Comparison of ENCODE assay signal across 13 cellular contexts in the genomic region with DNA sequence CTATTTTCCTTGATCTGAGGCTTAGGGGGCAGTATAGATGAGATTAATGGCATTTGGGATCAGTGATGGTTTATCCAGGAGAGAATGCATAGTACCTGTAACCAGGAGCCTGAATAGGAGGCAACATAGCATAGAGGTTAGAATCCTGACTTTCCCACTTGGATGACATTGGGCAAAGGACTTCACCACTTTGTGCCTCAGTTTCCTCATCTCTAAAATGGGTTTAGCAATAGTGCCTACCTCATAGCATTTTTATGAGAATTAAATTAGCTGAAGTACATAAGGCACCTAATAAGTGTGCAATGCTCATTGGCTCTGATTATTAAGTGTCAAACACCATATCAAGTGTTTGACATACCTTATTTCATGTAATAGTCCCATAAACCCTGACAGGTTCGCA. TPM values are rescaled to one million over a fixed set of nuclear protein-coding genes. Genes with fewer than 3 reads are reported as not detected.
DNase-seq lines count a peak whose midpoint lies in the region; ATAC-seq and TF ChIP-seq lines count a peak whose summit lies in the region.
"Had no signal": no experiment of that assay in that cellular context is flagged by ENCODE, and none has a peak within 500 bp of the region (broad histone marks: within the 10 kb centered on the region; RNA-seq: fewer than 3 reads in every experiment).

No MANE protein-coding gene starts in this region.

- TF ChIP-seq CTCF in heart right ventricle (IDR thresholded peaks at IDR 0.05) (no peak), natural killer cell (IDR thresholded peaks at IDR 0.05) (no peak), transverse colon (IDR thresholded peaks at IDR 0.05) (no peak), ovary (IDR thresholded peaks at IDR 0.05) (no peak)

- H3K9me3 ChIP-seq in heart right ventricle (no peaks in the 10 kb centered on the region), transverse colon (no peaks in the 10 kb centered on the region), ovary (no peaks in the 10 kb centered on the region)
- H3K9me3 ChIP-seq: left ventricle myocardium inferior had no signal

- H3K4me3 Mint-ChIP-seq in activated naive CD8-positive, alpha-beta T cell treated with anti-CD3 and anti-CD28 coated beads, Interleukin-2, amount 50 U/mL, for 24 hours, result no peak overlapping the region
- no peak overlapping the region for H3K4me3 Mint-ChIP-seq in natural killer cell
- H3K4me3 Mint-ChIP-seq: nephron progenitor cell had no signal

- no peak overlapping the region for H3K4me3 ChIP-seq in heart right ventricle
- no peak overlapping the region for H3K4me3 ChIP-seq in transverse colon
- H3K4me3 ChIP-seq in ovary, result no peak overlapping the region
- H3K4me3 ChIP-seq: left ventricle myocardium inferior had no signal

- no peaks in the 10 kb centered on the region for H3K27me3 Mint-ChIP-seq in activated naive CD8-positive, alpha-beta T cell treated with anti-CD3 and anti-CD28 coated beads, Interleukin-2, amount 50 U/mL, for 24 hours
- no peaks in the 10 kb centered on the region for H3K27me3 Mint-ChIP-seq in natural killer cell (ENCODE audit: low read depth in 2 of 2)

- peak overlapping the region in 7 of 10 donors; percentile 0 to 54 (median 32) for H3K27ac ChIP-seq in heart right ventricle
- H3K27ac ChIP-seq in transverse colon, result peak overlapping the region; percentile 33 to 59 (median 48)
- H3K27ac ChIP-seq in ovary, result no peak overlapping the region

- H3K36me3 Mint-ChIP-seq in activated naive CD8-positive, alpha-beta T cell treated with anti-CD3 and anti-CD28 coated beads, Interleukin-2, amount 50 U/mL, for 24 hours (ENCODE audit: low read depth), result peaks cover 55% of the 10 kb centered on the region
- peaks cover 10% of the 10 kb centered on the region for H3K36me3 Mint-ChIP-seq in natural killer cell

- H3K4me1 Mint-ChIP-seq in activated naive CD8-positive, alpha-beta T cell treated with anti-CD3 and anti-CD28 coated beads, Interleukin-2, amount 50 U/mL, for 24 hours, result peaks cover 100% of the 10 kb centered on the region
- peaks cover 95 to 98% of the 10 kb centered on the region in 2 donors for H3K4me1 Mint-ChIP-seq in natural killer cell

- WGBS in heart right ventricle, 2 donors, result 95 to 100% methylated on average over 1 of the region's 1 CpG
- 80 to 81% methylated on average over 1 of the region's 1 CpG for WGBS in transverse colon (ENCODE audit: low coverage in 1 of 2), 2 donors
- 94 to 97% (median 94%) methylated on average over 1 of the region's 1 CpG for WGBS in ovary, 3 donors

- in situ Hi-C loops in transverse colon (cut with MboI; ENCODE audit: low pct_ligation_motif_present in 1 of 4, low pct_unique_long_range_greater_than_20kb in 1 of 4, low sequenced_read_pairs in 3 of 4), result no loop called here

- H3K27ac Mint-ChIP-seq in activated naive CD8-positive, alpha-beta T cell treated with anti-CD3 and anti-CD28 coated beads, Interleukin-2, amount 50 U/mL, for 24 hours, result peak overlapping the region; percentile 23
- peak overlapping the region; percentile 63 to 99 for H3K27ac Mint-ChIP-seq in natural killer cell
- H3K27ac Mint-ChIP-seq: nephron progenitor cell had no signal

- H3K36me3 ChIP-seq in heart right ventricle (peaks cover 0 to 9% (median 0%) of the 10 kb centered on the region in 9 donors), transverse colon (no peaks in the 10 kb centered on the region), ovary (no peaks in the 10 kb centered on the region)
- H3K36me3 ChIP-seq: left ventricle myocardium inferior had no signal

- DNase-seq in heart right ventricle (no peak), Right ventricle myocardium inferior (ENCODE audit: missing footprints) (no peak), natural killer cell (no peak), transverse colon (no peak), LoVo (ENCODE audit: low spot score) (no peak), ovary (no peak)
- no peak for DNase-seq in activated naive CD8-positive, alpha-beta T cell treated with anti-CD3 and anti-CD28 coated beads, Interleukin-2, amount 50 U/mL, for 24 hours
- DNase-seq: amniotic stem cell; left ventricle myocardium inferior; NCI-H1092 treated with DMSO at 0.1 percent for 48 hours; nephron progenitor cell; stimulated activated naive CD4-positive, alpha-beta T cell treated with Interleukin-2 at 50 U/mL for 16 hours had no signal

- intact Hi-C loops in heart right ventricle (cut with DNase I) (loop anchor here in 1 of 10 donors (10.0 kb wide), 1 partner anchor 145 kb away; no protein-coding TSS in a partner anchor), Right ventricle myocardium inferior (cut with DNase I) (no loop called here), natural killer cell (cut with micrococcal nuclease) (loop anchor here (5.0 to 10.0 kb wide), 3 partner anchors 45 to 252 kb away; a partner anchor contains a TSS), transverse colon (cut with DNase I; ENCODE audit: low total_unique reads) (no loop called here), ovary (cut with DNase I) (no loop called here)

- H3K27me3 ChIP-seq in heart right ventricle (no peaks in the 10 kb centered on the region), transverse colon (no peaks in the 10 kb centered on the region), ovary (no peaks in the 10 kb centered on the region)

- peaks cover 5 to 97% (median 45%) of the 10 kb centered on the region in 9 donors for H3K4me1 ChIP-seq in heart right ventricle
- H3K4me1 ChIP-seq in transverse colon, result peaks cover 46 to 83% (median 62%) of the 10 kb centered on the region in 4 donors
- H3K4me1 ChIP-seq in ovary (ENCODE audit: insufficient read depth), result peaks cover 5% of the 10 kb centered on the region

- no peak for ATAC-seq in heart right ventricle
- ATAC-seq in Right ventricle myocardium inferior, result no peak
- ATAC-seq in activated naive CD8-positive, alpha-beta T cell treated with anti-CD3 and anti-CD28 coated beads, Interleukin-2, amount 50 U/mL, for 24 hours, result no peak
- no peak for ATAC-seq in natural killer cell
- ATAC-seq in HG02840 (IDR thresholded peaks at IDR 0.05; ENCODE audit: low FRiP score, unreplicated experiment), result no peak

- no peak for TF ChIP-seq POLR2A in transverse colon (IDR thresholded peaks at IDR 0.05)
- no peak for TF ChIP-seq POLR2A in ovary (IDR thresholded peaks at IDR 0.05)

- no peaks in the 10 kb centered on the region for H3K9me3 Mint-ChIP-seq in activated naive CD8-positive, alpha-beta T cell treated with anti-CD3 and anti-CD28 coated beads, Interleukin-2, amount 50 U/mL, for 24 hours
- no peaks in the 10 kb centered on the region for H3K9me3 Mint-ChIP-seq in natural killer cell
- H3K9me3 Mint-ChIP-seq: nephron progenitor cell had no signal

- TF ChIP-seq EP300 in transverse colon (IDR thresholded peaks at IDR 0.05; ENCODE audit: low read depth) (no peak), ovary (IDR thresholded peaks at IDR 0.05) (no peak)

RNA-seq across cellular contexts. Expression of a gene that starts 30.8 kb away (rescaled TPM):
- total RNA-seq in heart right ventricle (100 to 1,000 TPM in 1 of 10 donors, 10 to 100 TPM in 9; 18.9 to 104 (median 27.1) TPM), Right ventricle myocardium inferior (19.9 TPM), natural killer cell (100 to 1,000 TPM; 354 to 638 (median 490) TPM), transverse colon (100 to 1,000 TPM in 3 of 4 donors, 10 to 100 TPM in 1; 56.3 to 182 (median 114) TPM), ovary (10 to 100 TPM; 16.5 to 62.1 (median 26.0) TPM)
- polyA plus RNA-seq in heart right ventricle (10 to 100 TPM in 1 of 2 donors, 1 to 10 TPM in 1; 7.0 to 18.8 TPM), ovary (100 to 1,000 TPM in 1 of 2 donors, 1 to 10 TPM in 1; 8.3 to 330 TPM)

Comparison
In these comparisons a context has a peak if more than half of its experiments do, and no peak if none do; other contexts are left out.
1. H3K27ac ChIP-seq: peak in heart right ventricle (7 of 10) and transverse colon (4 of 4); none in ovary (0 of 2).